In genomic region chr4:128161138-128161537, GRCh38 we compare ENCODE assay signal across 19 cellular contexts.
A peak's percentile ranks its signal among the peaks of the same experiment; 100 is the strongest.
DNase-seq lines count a peak whose midpoint lies in the region; TF ChIP-seq lines count a peak whose summit lies in the region.
"Had no signal": no experiment of that assay in that cellular context is flagged by ENCODE, and none has a peak within 500 bp of the region (broad histone marks: within the 10 kb centered on the region; RNA-seq: fewer than 3 reads in every experiment).

No MANE protein-coding gene starts in this region.

- intact Hi-C loops in transverse colon (cut with DNase I; ENCODE audit: low total_unique reads): no loop called here

- H3K36me3 Mint-ChIP-seq in chondrocyte (ENCODE audit: low read depth): peaks cover 6% of the 10 kb centered on the region
- H3K36me3 Mint-ChIP-seq in osteocyte (ENCODE audit: unreplicated experiment): peaks cover 20% of the 10 kb centered on the region
- H3K36me3 Mint-ChIP-seq: CD4-positive, CD25-positive, alpha-beta regulatory T cell had no signal

- H3K36me3 ChIP-seq in HUES6 (ENCODE audit: control insufficient read depth, insufficient read depth, low read length) (0 out of 2 replicates have a peak, but pooled peaks cover under 1% of the 10 kb centered on the region), SJSA1 (no peaks in the 10 kb centered on the region), transverse colon (no peaks in the 10 kb centered on the region)

- TF ChIP-seq CTCF in transverse colon (IDR thresholded peaks at IDR 0.05) (no peak), chondrocyte (IDR thresholded peaks at IDR 0.05) (no peak), osteocyte (IDR thresholded peaks at IDR 0.05) (no peak)

- peak overlapping the region; percentile 98 for H3K27ac ChIP-seq in HUES6 (ENCODE audit: low read depth, low read length)
- H3K27ac ChIP-seq in SJSA1: peak overlapping the region; percentile 94
- H3K27ac ChIP-seq in transverse colon: no peak overlapping the region
- H3K27ac ChIP-seq: KMS-11 had no signal

- DNase-seq in SJSA1 (ENCODE audit: low read depth in 1 of 2, low spot score in 2 of 2) (no peak), iPS-NIHi7 (ENCODE audit: extremely low spot score) (peak; percentile 14), transverse colon (no peak), chondrocyte (ENCODE audit: low spot score) (no peak), osteocyte (ENCODE audit: extremely low spot score, unreplicated experiment) (no peak)
- no peak for DNase-seq in central memory CD4-positive, alpha-beta T cell
- DNase-seq: ACHN; AML-193; Calu3; CD4-positive, CD25-positive, alpha-beta regulatory T cell; DMS53; MG63; NCI-H1105; NCI-H1694; NCI-H510A treated with DMSO at 0.1 percent for 48 hours; NCI-H82; SHP77 had no signal

- TF ChIP-seq EP300 in transverse colon (IDR thresholded peaks at IDR 0.05; ENCODE audit: low read depth): no peak

- H3K27me3 Mint-ChIP-seq in chondrocyte (ENCODE audit: low read depth): no peaks in the 10 kb centered on the region
- no peaks in the 10 kb centered on the region for H3K27me3 Mint-ChIP-seq in osteocyte (ENCODE audit: unreplicated experiment)
- H3K27me3 Mint-ChIP-seq: CD4-positive, CD25-positive, alpha-beta regulatory T cell had no signal

- H3K9me3 Mint-ChIP-seq in chondrocyte (ENCODE audit: low read depth): no peaks in the 10 kb centered on the region
- peaks cover 11% of the 10 kb centered on the region for H3K9me3 Mint-ChIP-seq in osteocyte (ENCODE audit: unreplicated experiment)

- H3K4me1 ChIP-seq in HUES6 (ENCODE audit: control insufficient read depth, insufficient read depth, low read length) (peaks cover 34% of the 10 kb centered on the region), SJSA1 (replicated peaks) (peaks cover 52% of the 10 kb centered on the region), transverse colon (peaks cover 0 to 3% (median 0%) of the 10 kb centered on the region in 4 donors)

- H3K4me3 Mint-ChIP-seq in chondrocyte (ENCODE audit: unreplicated experiment) (no peak overlapping the region), osteocyte (ENCODE audit: unreplicated experiment) (no peak overlapping the region)
- H3K4me3 Mint-ChIP-seq: CD4-positive, CD25-positive, alpha-beta regulatory T cell had no signal

- H3K9me3 ChIP-seq in HUES6 (ENCODE audit: control insufficient read depth, insufficient read depth, low read depth, low read length) (no peaks in the 10 kb centered on the region), SJSA1 (replicated peaks) (no peaks in the 10 kb centered on the region), transverse colon (no peaks in the 10 kb centered on the region)

- H3K27ac Mint-ChIP-seq in chondrocyte (ENCODE audit: unreplicated experiment) (no peak overlapping the region), osteocyte (ENCODE audit: unreplicated experiment) (no peak overlapping the region)
- H3K27ac Mint-ChIP-seq: CD4-positive, CD25-positive, alpha-beta regulatory T cell had no signal

- 100% methylated on average over 1 of the region's 1 CpG; no CpG with 5 or more reads in 1 of the 2 donors for WGBS in transverse colon (ENCODE audit: low coverage in 1 of 2), 2 donors

- in situ Hi-C loops in transverse colon (cut with MboI; ENCODE audit: low pct_ligation_motif_present in 1 of 4, low pct_unique_long_range_greater_than_20kb in 1 of 4, low sequenced_read_pairs in 3 of 4): no loop called here

- no peaks in the 10 kb centered on the region for H3K27me3 ChIP-seq in HUES6 (ENCODE audit: control insufficient read depth, insufficient read depth, low read length)
- no peaks in the 10 kb centered on the region for H3K27me3 ChIP-seq in SJSA1 (replicated peaks)
- H3K27me3 ChIP-seq in transverse colon: no peaks in the 10 kb centered on the region
- H3K27me3 ChIP-seq: MG63 had no signal

- TF ChIP-seq POLR2A in transverse colon (IDR thresholded peaks at IDR 0.05): no peak

- no peak overlapping the region for H3K4me3 ChIP-seq in HUES6 (ENCODE audit: low read depth, low read length)
- H3K4me3 ChIP-seq in SJSA1: no peak overlapping the region
- no peak overlapping the region for H3K4me3 ChIP-seq in transverse colon
- H3K4me3 ChIP-seq: MG63 had no signal

- H3K4me1 Mint-ChIP-seq in chondrocyte (ENCODE audit: low read depth) (peaks cover 24% of the 10 kb centered on the region), osteocyte (ENCODE audit: unreplicated experiment) (peaks cover 35% of the 10 kb centered on the region)

- peak overlapping the region; percentile 16 for H3K9ac ChIP-seq in HUES6 (ENCODE audit: low read length)
- H3K9ac ChIP-seq: KMS-11 had no signal

Comparison
In these comparisons a context has a peak if more than half of its experiments do, and no peak if none do; other contexts are left out.
1. H3K27ac ChIP-seq: peak in HUES6 (single experiment) and SJSA1 (single experiment); none in transverse colon (0 of 4).